ENCODE assay signal across 19 cellular contexts in genomic region chr13:32259116-32259515, GRCh38. TPM values are rescaled to one million over a fixed set of nuclear protein-coding genes. Genes with fewer than 3 reads are reported as not detected.
A peak's percentile ranks its signal among the peaks of the same experiment; 100 is the strongest.
DNase-seq lines count a peak whose midpoint lies in the region; ATAC-seq and TF ChIP-seq lines count a peak whose summit lies in the region.
"Had no signal": no experiment of that assay in that cellular context is flagged by ENCODE, and none has a peak within 500 bp of the region (broad histone marks: within the 10 kb centered on the region; RNA-seq: fewer than 3 reads in every experiment).

No MANE protein-coding gene starts in this region.

- H3K27ac ChIP-seq in neural progenitor cell, result no peak overlapping the region

- no peaks in the 10 kb centered on the region for H3K27me3 Mint-ChIP-seq in dendritic cell treated with granulocyte-macrophage colony-stimulating factor and Interleukin-4, amounts not matched to agents 40 ng/mL and 50 ng/mL, for 4 days
- H3K27me3 Mint-ChIP-seq in neural progenitor cell (ENCODE audit: insufficient read depth, low read depth), result peaks cover 5% of the 10 kb centered on the region
- H3K27me3 Mint-ChIP-seq: naive B cell; stimulated activated naive CD8-positive, alpha-beta T cell treated with anti-CD3 and anti-CD28 coated beads, Interleukin-15, Interleukin-2, amounts not matched to agents 100 ng/mL and 50 ng/mL, for 24 hours had no signal

- no peaks in the 10 kb centered on the region for H3K9me3 ChIP-seq in neural progenitor cell (ENCODE audit: low read depth)
- H3K9me3 ChIP-seq: right atrium auricular region had no signal

- no peaks in the 10 kb centered on the region for H4K20me1 ChIP-seq in neural progenitor cell (ENCODE audit: low read depth)

- no peaks in the 10 kb centered on the region for H3K4me1 ChIP-seq in neural progenitor cell

- H3K9me3 Mint-ChIP-seq in dendritic cell treated with granulocyte-macrophage colony-stimulating factor and Interleukin-4, amounts not matched to agents 40 ng/mL and 50 ng/mL, for 4 days, result no peaks in the 10 kb centered on the region
- H3K9me3 Mint-ChIP-seq in neural progenitor cell, result no peaks in the 10 kb centered on the region
- H3K9me3 Mint-ChIP-seq: CD4-positive, CD25-positive, alpha-beta regulatory T cell; naive B cell; stimulated activated naive CD8-positive, alpha-beta T cell treated with anti-CD3 and anti-CD28 coated beads, Interleukin-15, Interleukin-2, amounts not matched to agents 100 ng/mL and 50 ng/mL, for 24 hours; T-helper 2 cell treated with Interferon-gamma antibody and Interleukin-4, amounts not matched to agents 5 μg/mL and 100 μg/mL, for 36 hours had no signal

- intact Hi-C loops in dendritic cell treated with granulocyte-macrophage colony-stimulating factor and Interleukin-4, amounts not matched to agents 40 ng/mL and 50 ng/mL, for 4 days (cut with micrococcal nuclease), result no loop called here

- H3K4me1 Mint-ChIP-seq in dendritic cell treated with granulocyte-macrophage colony-stimulating factor and Interleukin-4, amounts not matched to agents 40 ng/mL and 50 ng/mL, for 4 days (ENCODE audit: low read depth), result no peaks in the 10 kb centered on the region
- peaks cover 10% of the 10 kb centered on the region for H3K4me1 Mint-ChIP-seq in neural progenitor cell
- H3K4me1 Mint-ChIP-seq: CD4-positive, CD25-positive, alpha-beta regulatory T cell; naive B cell had no signal

- no peak overlapping the region for H3K4me3 ChIP-seq in LNCaP clone FGC (ENCODE audit: low read depth, low read length)
- no peak overlapping the region for H3K4me3 ChIP-seq in neural progenitor cell
- H3K4me3 ChIP-seq: right atrium auricular region had no signal

- no peaks in the 10 kb centered on the region for H3F3A ChIP-seq in neural progenitor cell (ENCODE audit: low read depth)

- no peak for DNase-seq in LNCaP clone FGC (ENCODE audit: low read depth)
- DNase-seq in neural progenitor cell (ENCODE audit: low spot score), result no peak
- DNase-seq in A172 (ENCODE audit: low spot score), result no peak
- DNase-seq in NCI-H524 (lab: John Stamatoyannopoulos, UW), result no peak
- DNase-seq in effector CD8-positive, alpha-beta T cell (lab: John Stamatoyannopoulos, UW), result no peak
- DNase-seq: activated CD4-positive, alpha-beta T cell treated with anti-CD3 and anti-CD28 coated beads, Interleukin-2, amount 50 U/mL, for 1 hour; amygdala; CD4-positive, CD25-positive, alpha-beta regulatory T cell; foreskin melanocyte; left cardiac atrium; naive B cell; NCI-H1417; NCI-H524 treated with DMSO at 0.1 percent for 48 hours had no signal

- peaks cover 58% of the 10 kb centered on the region for H3K36me3 Mint-ChIP-seq in dendritic cell treated with granulocyte-macrophage colony-stimulating factor and Interleukin-4, amounts not matched to agents 40 ng/mL and 50 ng/mL, for 4 days (ENCODE audit: low read depth)
- H3K36me3 Mint-ChIP-seq in neural progenitor cell, result no peaks in the 10 kb centered on the region
- H3K36me3 Mint-ChIP-seq: CD4-positive, CD25-positive, alpha-beta regulatory T cell; naive B cell had no signal

- no peaks in the 10 kb centered on the region for H3K27me3 ChIP-seq in neural progenitor cell
- H3K27me3 ChIP-seq: right atrium auricular region had no signal

- H3K9ac ChIP-seq in neural progenitor cell, result no peak overlapping the region

- no peaks in the 10 kb centered on the region for H3K36me3 ChIP-seq in neural progenitor cell

- H3K27ac Mint-ChIP-seq in dendritic cell treated with granulocyte-macrophage colony-stimulating factor and Interleukin-4, amounts not matched to agents 40 ng/mL and 50 ng/mL, for 4 days, result peak overlapping the region; percentile 12
- H3K27ac Mint-ChIP-seq in neural progenitor cell, result no peak overlapping the region
- H3K27ac Mint-ChIP-seq: CD4-positive, CD25-positive, alpha-beta regulatory T cell; naive B cell; stimulated activated naive CD8-positive, alpha-beta T cell treated with anti-CD3 and anti-CD28 coated beads, Interleukin-15, Interleukin-2, amounts not matched to agents 100 ng/mL and 50 ng/mL, for 24 hours; T-helper 2 cell treated with Interferon-gamma antibody and Interleukin-4, amounts not matched to agents 5 μg/mL and 100 μg/mL, for 36 hours had no signal

- TF ChIP-seq CTCF in GM12873 (IDR thresholded peaks at IDR 0.05; ENCODE audit: insufficient read depth, low read depth, low read length, missing control alignments), result peak; percentile 29
- TF ChIP-seq CTCF in LNCaP clone FGC (IDR thresholded peaks at IDR 0.05; ENCODE audit: control insufficient read depth, extremely low read depth, insufficient read depth), result 0 out of 2 replicates have a peak, but pooled peaks have one; percentile 5
- peak; percentile 29 for TF ChIP-seq CTCF in neural progenitor cell (IDR thresholded peaks at IDR 0.05)

- H3K79me2 ChIP-seq in neural progenitor cell (ENCODE audit: low read depth), result no peaks in the 10 kb centered on the region

- no peak overlapping the region for H3K4me3 Mint-ChIP-seq in dendritic cell treated with granulocyte-macrophage colony-stimulating factor and Interleukin-4, amounts not matched to agents 40 ng/mL and 50 ng/mL, for 4 days
- peak overlapping the region; percentile 23 for H3K4me3 Mint-ChIP-seq in neural progenitor cell
- H3K4me3 Mint-ChIP-seq: CD4-positive, CD25-positive, alpha-beta regulatory T cell; stimulated activated naive CD8-positive, alpha-beta T cell treated with anti-CD3 and anti-CD28 coated beads, Interleukin-15, Interleukin-2, amounts not matched to agents 100 ng/mL and 50 ng/mL, for 24 hours; T-helper 2 cell treated with Interferon-gamma antibody and Interleukin-4, amounts not matched to agents 5 μg/mL and 100 μg/mL, for 36 hours had no signal

- H2AFZ ChIP-seq in neural progenitor cell (replicated peaks), result no peak overlapping the region

- ATAC-seq in GM18870 (IDR thresholded peaks at IDR 0.05; ENCODE audit: unreplicated experiment), result no peak
- ATAC-seq: left cardiac atrium had no signal

- H3K4me2 ChIP-seq in neural progenitor cell, result no peak overlapping the region

RNA-seq across cellular contexts. Expression of gene ZAR1L, which starts 56.0 kb away (rescaled TPM):
- total RNA-seq in neural progenitor cell (ENCODE audit: low replicate concordance), result 2.2 TPM in 1 of 2 replicates, not detected in the other
- not detected in 2 replicates for total RNA-seq in A172 (2014; rRNA removed; shearing (Covaris generic))
- total RNA-seq: CD4-positive, CD25-positive, alpha-beta regulatory T cell; left cardiac atrium; right atrium auricular region had no signal

RNA-seq across cellular contexts. Expression of gene BRCA2, which starts 56.2 kb away (rescaled TPM):
- total RNA-seq in neural progenitor cell (ENCODE audit: low replicate concordance), result 27.0 and 38.7 TPM in 2 replicates
- total RNA-seq in A172 (2014; rRNA removed; shearing (Covaris generic)), result 9.7 and 13.0 TPM in 2 replicates
